8 cellular contexts compared by ENCODE assay signal in genomic region chr4:139665690-139666529, GRCh38. TPM values are rescaled to one million over a fixed set of nuclear protein-coding genes. Genes with fewer than 3 reads are reported as not detected.
A peak's percentile ranks its signal among the peaks of the same experiment; 100 is the strongest.
DNase-seq lines count a peak whose midpoint lies in the region; ATAC-seq and TF ChIP-seq lines count a peak whose summit lies in the region.

MGST2 (plus strand) TSS chr4:139665819; CDS start chr4:139666020, 201 bp downstream.

- H3K36me3 ChIP-seq in CD4-positive, alpha-beta memory T cell (ENCODE audit: insufficient read depth, low read length), result no peaks in the 10 kb centered on the region
- H3K36me3 ChIP-seq in esophagus squamous epithelium (no peaks in the 10 kb centered on the region), mucosa of rectum (ENCODE audit: control insufficient read depth in 2 of 2, insufficient read depth in 2 of 2, low read length in 2 of 2) (no peaks in the 10 kb centered on the region), thymus (ENCODE audit: control insufficient read depth, insufficient read depth) (no peaks in the 10 kb centered on the region)

- peak within 1 kb of the TSS; percentile 93 to 100 (median 98) for H3K4me3 Mint-ChIP-seq in CD4-positive, alpha-beta memory T cell

- H3K36me3 Mint-ChIP-seq in CD4-positive, alpha-beta memory T cell, result peaks cover 0 to 1% of the 10 kb centered on the region in 2 donors

- no peaks in the 10 kb centered on the region for H3K27me3 Mint-ChIP-seq in CD4-positive, alpha-beta memory T cell

- peak within 1 kb of the TSS; percentile 64 to 98 (median 88) for H3K27ac Mint-ChIP-seq in CD4-positive, alpha-beta memory T cell

- TF ChIP-seq POLR2A in GM19193 (IDR thresholded peaks at IDR 0.05; ENCODE audit: extremely low read depth, insufficient read depth, insufficient read length), result peak; percentile 58
- peak in 2 of 4 donors; percentile 26 to 47 for TF ChIP-seq POLR2A in esophagus squamous epithelium (IDR thresholded peaks at IDR 0.05)

- DNase-seq in CD4-positive, alpha-beta memory T cell, result peak; percentile 16 to 36 (median 24)
- DNase-seq in NCI-H510A treated with DMSO at 0.1 percent for 48 hours (lab: John Stamatoyannopoulos, UW) (peak; percentile 48), esophagus squamous epithelium (lab: John Stamatoyannopoulos, UW) (peak; percentile 11)
- peak; percentile 17 for DNase-seq in activated CD8-positive, alpha-beta memory T cell treated with anti-CD3 and anti-CD28 coated beads, Interleukin-2, amount 50 U/mL, for 4 hours

- no peaks in the 10 kb centered on the region for H3K9me3 Mint-ChIP-seq in CD4-positive, alpha-beta memory T cell

- H3K9me3 ChIP-seq in CD4-positive, alpha-beta memory T cell (ENCODE audit: control insufficient read depth in 1 of 2, low read length in 2 of 2), result no peaks in the 10 kb centered on the region
- H3K9me3 ChIP-seq in esophagus squamous epithelium (no peaks in the 10 kb centered on the region), mucosa of rectum (ENCODE audit: control insufficient read depth in 2 of 2, low read length in 2 of 2) (no peaks in the 10 kb centered on the region), thymus (ENCODE audit: control insufficient read depth) (no peaks in the 10 kb centered on the region)

- WGBS in esophagus squamous epithelium, 2 donors, result 0 to 3% methylated on average over 20 to 22 of the region's 32 CpGs
- under 1% methylated on average over 32 of the region's 32 CpGs for WGBS in thymus

- no peaks in the 10 kb centered on the region for H3K27me3 ChIP-seq in CD4-positive, alpha-beta memory T cell (ENCODE audit: insufficient read depth, low read length)
- H3K27me3 ChIP-seq in esophagus squamous epithelium (no peaks in the 10 kb centered on the region), mucosa of rectum (ENCODE audit: control insufficient read depth in 2 of 2, insufficient read depth in 2 of 2, low read length in 2 of 2) (no peaks in the 10 kb centered on the region), thymus (ENCODE audit: control insufficient read depth, insufficient read depth) (no peaks in the 10 kb centered on the region)

- peak within 1 kb of the TSS; percentile 85 to 91 for H3K9ac ChIP-seq in mucosa of rectum (ENCODE audit: low read depth in 1 of 2, low read length in 2 of 2)

- H3K4me3 ChIP-seq in CD4-positive, alpha-beta memory T cell (ENCODE audit: low read length in 2 of 2), result peak within 1 kb of the TSS; percentile 37 to 58
- H3K4me3 ChIP-seq in esophagus squamous epithelium (peak within 1 kb of the TSS; percentile 42 to 83 (median 58)), mucosa of rectum (ENCODE audit: low read length in 2 of 2) (peak within 1 kb of the TSS; percentile 74 to 97), thymus (ENCODE audit: low read length) (peak within 1 kb of the TSS; percentile 71)

- TF ChIP-seq CTCF in esophagus squamous epithelium (IDR thresholded peaks at IDR 0.05), result no peak

- intact Hi-C loops in CD4-positive, alpha-beta memory T cell (cut with micrococcal nuclease), result no loop called here
- intact Hi-C loops in esophagus squamous epithelium (cut with DNase I), result no loop called here

- peak within 1 kb of the TSS; percentile 34 for H3K27ac ChIP-seq in CD4-positive, alpha-beta memory T cell (ENCODE audit: low read depth, low read length)
- H3K27ac ChIP-seq in esophagus squamous epithelium (peak within 1 kb of the TSS; percentile 89 to 96 (median 94)), mucosa of rectum (ENCODE audit: low read depth in 2 of 2, low read length in 2 of 2) (peak within 1 kb of the TSS; percentile 88 to 94), thymus (ENCODE audit: low read depth) (peak within 1 kb of the TSS; percentile 88)

- H3K4me1 ChIP-seq in CD4-positive, alpha-beta memory T cell (ENCODE audit: insufficient read depth, low read length), result peaks cover 16% of the 10 kb centered on the region
- H3K4me1 ChIP-seq in esophagus squamous epithelium, result peaks cover 18 to 73% (median 37%) of the 10 kb centered on the region in 3 donors
- H3K4me1 ChIP-seq in mucosa of rectum (ENCODE audit: control insufficient read depth in 2 of 2, insufficient read depth in 2 of 2, low read length in 2 of 2), result peaks cover 19 to 45% of the 10 kb centered on the region in 2 donors
- peaks cover 3% of the 10 kb centered on the region for H3K4me1 ChIP-seq in thymus (ENCODE audit: control insufficient read depth, insufficient read depth, low read length)

- CTCF ChIA-PET in CD4-positive, alpha-beta memory T cell (lab: Charles Lee; ENCODE audit: partially characterized antibody), result interaction anchor here (0.6 to 18.0 kb wide), 5 partner anchors 12 to 635 kb away, joined by 3 to 204 read pairs (median 3); no protein-coding TSS in a partner anchor

- peak; percentile 68 for ATAC-seq in HG03280 (IDR thresholded peaks at IDR 0.05; ENCODE audit: unreplicated experiment)

- H3K4me1 Mint-ChIP-seq in CD4-positive, alpha-beta memory T cell, result peaks cover 12 to 31% (median 15%) of the 10 kb centered on the region in 4 donors

- POLR2A ChIA-PET in CD4-positive, alpha-beta memory T cell (lab: Charles Lee; ENCODE audit: partially characterized antibody), result interaction anchor here (0.6 to 2.3 kb wide), 7 partner anchors 8 to 582 kb away, joined by 3 to 25 read pairs (median 3); no protein-coding TSS in a partner anchor

RNA-seq across cellular contexts. Expression of gene MGST2, which starts in this region (rescaled TPM):
- total RNA-seq in CD4-positive, alpha-beta memory T cell, result 1 to 10 TPM; 1.0 to 1.5 TPM
- polyA plus RNA-seq in CD4-positive, alpha-beta memory T cell, result 10 to 100 TPM; 15.1 to 26.2 TPM
- 100 to 1,000 TPM; 105 to 209 (median 158) TPM for total RNA-seq in esophagus squamous epithelium
- polyA plus RNA-seq in thymus, result 88.2 TPM

Comparison
In these comparisons a context has a peak if more than half of its experiments do, and no peak if none do; other contexts are left out.
1. Peak in every context shown above with its lines: DNase-seq, ATAC-seq, H3K4me3 ChIP-seq and H3K27ac ChIP-seq.
2. RNA of gene MGST2 (total RNA-seq): 105 to 209 TPM in esophagus squamous epithelium; 1.0 to 1.5 TPM in CD4-positive, alpha-beta memory T cell; every median in the first group is over 10 times any median in the second.
3. H3K27ac ChIP-seq: peak in every context shown above with its lines; median percentile 94 in esophagus squamous epithelium; 91 in mucosa of rectum; 88 in thymus; 34 in CD4-positive, alpha-beta memory T cell.